ENCODE assay signal across 8 cellular contexts in genomic region chr2:113757059-113757657, GRCh38. TPM values are rescaled to one million over a fixed set of nuclear protein-coding genes. Genes with fewer than 3 reads are reported as not detected.
A peak's percentile ranks its signal among the peaks of the same experiment; 100 is the strongest.
DNase-seq lines count a peak whose midpoint lies in the region; ATAC-seq, FAIRE-seq and TF ChIP-seq lines count a peak whose summit lies in the region.

No MANE protein-coding gene starts in this region.

- no peaks in the 10 kb centered on the region for H3K9me3 Mint-ChIP-seq in activated naive CD8-positive, alpha-beta T cell treated with anti-CD3 and anti-CD28 coated beads for 36 hours

- H3K4me3 Mint-ChIP-seq in activated naive CD8-positive, alpha-beta T cell treated with anti-CD3 and anti-CD28 coated beads for 36 hours: peak overlapping the region; percentile 96

- no peaks in the 10 kb centered on the region for H3K36me3 ChIP-seq in kidney (ENCODE audit: control insufficient read depth in 1 of 2, insufficient read depth in 2 of 2, low read length in 2 of 2)
- H3K36me3 ChIP-seq in subcutaneous abdominal adipose tissue (ENCODE audit: control insufficient read depth in 5 of 5, insufficient read depth in 5 of 5, low read length in 5 of 5): no peaks in the 10 kb centered on the region

- ATAC-seq in Right ventricle myocardium superior (ENCODE audit: poor library complexity) (peak; percentile 2), left ventricle myocardium superior (no peak), GM19023 (IDR thresholded peaks at IDR 0.05; ENCODE audit: unreplicated experiment) (no peak), HG03520 (IDR thresholded peaks at IDR 0.05; ENCODE audit: unreplicated experiment) (no peak)

- H3K27me3 ChIP-seq in subcutaneous abdominal adipose tissue (ENCODE audit: control insufficient read depth in 5 of 5, insufficient read depth in 4 of 5, low read length in 5 of 5): no peaks in the 10 kb centered on the region

- H3K9me3 ChIP-seq in kidney (ENCODE audit: control insufficient read depth in 1 of 2, low read length in 2 of 2): no peaks in the 10 kb centered on the region
- H3K9me3 ChIP-seq in subcutaneous abdominal adipose tissue (ENCODE audit: control insufficient read depth in 5 of 5, low read length in 5 of 5): no peaks in the 10 kb centered on the region

- H3K27ac ChIP-seq in kidney (ENCODE audit: low read depth in 2 of 2, low read length in 2 of 2) (peak overlapping the region; percentile 95 to 98), subcutaneous abdominal adipose tissue (ENCODE audit: low read depth, low read length) (peak overlapping the region; percentile 93)

- no peaks in the 10 kb centered on the region for H3K27me3 Mint-ChIP-seq in activated naive CD8-positive, alpha-beta T cell treated with anti-CD3 and anti-CD28 coated beads for 36 hours

- peaks cover 5% of the 10 kb centered on the region for H3K36me3 Mint-ChIP-seq in activated naive CD8-positive, alpha-beta T cell treated with anti-CD3 and anti-CD28 coated beads for 36 hours

- no peak for TF ChIP-seq CTCF in kidney (IDR thresholded peaks at IDR 0.05; ENCODE audit: borderline replicate concordance, extremely low read depth, insufficient read depth)
- no peak for TF ChIP-seq CTCF in D721Med (IDR thresholded peaks at IDR 0.05; ENCODE audit: insufficient read depth, missing control alignments)

- peaks cover 24% of the 10 kb centered on the region for H3K4me1 Mint-ChIP-seq in activated naive CD8-positive, alpha-beta T cell treated with anti-CD3 and anti-CD28 coated beads for 36 hours

- H3K27ac Mint-ChIP-seq in activated naive CD8-positive, alpha-beta T cell treated with anti-CD3 and anti-CD28 coated beads for 36 hours: peak overlapping the region; percentile 99

- FAIRE-seq in kidney (lab: Jason Lieb, UNC) (no peak), D721Med (lab: Jason Lieb, UNC) (no peak)

- H3K4me3 ChIP-seq in kidney (ENCODE audit: low read length in 2 of 2) (peak overlapping the region; percentile 86), subcutaneous abdominal adipose tissue (ENCODE audit: low read depth in 1 of 5, low read length in 5 of 5) (peak overlapping the region; percentile 94 to 98 (median 95))

- intact Hi-C loops in Right ventricle myocardium superior (cut with DNase I) (loop anchor here (10.0 kb wide), 1 partner anchor 138 kb away; the partner anchor contains the start of gene ACTR3), left ventricle myocardium superior (cut with micrococcal nuclease) (no loop called here), kidney (cut with DNase I) (no loop called here)

- H3K9ac ChIP-seq in kidney (ENCODE audit: low read length in 2 of 2) (peak overlapping the region; percentile 70 to 87), subcutaneous abdominal adipose tissue (ENCODE audit: low read length in 5 of 5) (peak overlapping the region; percentile 82 to 99 (median 92))

- H3K4me1 ChIP-seq in kidney (ENCODE audit: control insufficient read depth in 1 of 2, insufficient read depth in 1 of 2, low read depth in 1 of 2, low read length in 2 of 2) (no peaks in the 10 kb centered on the region), subcutaneous abdominal adipose tissue (ENCODE audit: control insufficient read depth in 5 of 5, insufficient read depth in 5 of 5, low read length in 5 of 5) (peaks cover 0 to 24% (median 19%) of the 10 kb centered on the region in 5 donors)

- DNase-seq in Right ventricle myocardium superior: peak; percentile 42
- DNase-seq in left ventricle myocardium superior: no peak
- no peak for DNase-seq in activated naive CD8-positive, alpha-beta T cell treated with anti-CD3 and anti-CD28 coated beads for 36 hours
- no peak for DNase-seq in kidney
- DNase-seq in D721Med (ENCODE audit: insufficient read length, low spot score): no peak

RNA-seq across cellular contexts. Expression of gene SLC35F5, which starts 0.7 kb away (rescaled TPM):
- total RNA-seq in Right ventricle myocardium superior (51.3 TPM), left ventricle myocardium superior (56.2 TPM), kidney (198 TPM)
- 10 to 100 TPM; 20.8 to 21.3 TPM for total RNA-seq in activated naive CD8-positive, alpha-beta T cell treated with anti-CD3 and anti-CD28 coated beads for 36 hours
- polyA plus RNA-seq in kidney (ENCODE audit: insufficient read depth, low read depth, low replicate concordance): 49.9 TPM
